ENCODE assay signal across 8 cellular contexts in the genomic region with DNA sequence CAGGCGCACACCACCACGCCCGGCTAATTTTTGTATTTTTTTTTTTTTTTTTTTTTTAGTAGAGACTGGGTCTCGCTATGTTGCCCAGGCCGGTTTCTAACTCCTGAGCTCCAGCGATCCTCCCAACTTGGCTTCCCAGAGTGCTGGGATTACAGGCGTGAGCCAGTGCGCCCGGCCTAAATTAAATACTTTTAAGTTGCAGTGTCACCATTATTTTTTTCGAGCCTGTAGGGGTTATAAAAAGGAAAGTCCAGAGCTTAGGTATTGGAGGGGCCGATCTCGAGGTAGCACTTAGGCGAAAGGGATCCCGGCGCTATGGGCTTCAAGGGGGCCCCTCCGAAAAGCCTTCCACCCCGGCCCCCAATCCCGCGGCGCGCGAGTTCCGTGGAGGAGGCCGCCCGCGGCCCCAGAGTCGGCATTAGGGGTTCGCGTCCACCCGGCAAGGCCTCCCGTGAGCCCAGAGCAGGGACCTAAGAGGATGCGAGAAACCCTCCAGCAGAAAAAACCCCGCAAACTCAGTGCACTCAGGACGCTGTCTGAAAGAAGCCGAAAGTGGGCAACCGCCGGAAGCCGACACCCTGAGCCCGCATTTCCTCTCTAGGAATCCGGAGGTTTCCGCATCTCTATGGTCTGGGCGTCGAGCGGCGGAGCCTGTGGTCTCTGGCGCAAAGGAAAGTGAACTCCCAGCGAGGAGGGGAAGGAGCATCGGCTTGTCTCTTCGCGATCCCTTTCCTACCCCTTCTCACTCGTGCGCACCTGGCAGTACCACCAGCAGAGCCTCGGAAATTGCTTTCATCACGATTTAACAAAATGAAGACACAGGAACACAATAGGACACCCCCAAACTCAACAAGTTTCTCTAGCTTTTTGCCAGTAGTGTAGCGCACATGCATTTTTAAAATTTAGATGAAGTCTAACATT. TPM values are rescaled to one million over a fixed set of nuclear protein-coding genes. Genes with fewer than 3 reads are reported as not detected.
A peak's percentile ranks its signal among the peaks of the same experiment; 100 is the strongest.
DNase-seq lines count a peak whose midpoint lies in the region; ATAC-seq, FAIRE-seq and TF ChIP-seq lines count a peak whose summit lies in the region.

No MANE protein-coding gene starts in this region.

- no peaks in the 10 kb centered on the region for H3K9me3 ChIP-seq in fibroblast of lung (ENCODE audit: control insufficient read depth, insufficient read depth, low read depth, low read length)
- H3K9me3 ChIP-seq in naive thymus-derived CD4-positive, alpha-beta T cell (ENCODE audit: control insufficient read depth in 2 of 3, low read length in 3 of 3): no peaks in the 10 kb centered on the region

- POLR2A ChIA-PET in naive thymus-derived CD4-positive, alpha-beta T cell (lab: Charles Lee): interaction anchor here (0.5 to 1.6 kb wide), 16 partner anchors 8 to 563 kb away, joined by 3 to 9 read pairs (median 4); partner anchors contain the start of genes GNA13, LRRC37A3 and RGS9

- peak overlapping the region; percentile 97 for H3K4me2 ChIP-seq in fibroblast of lung (ENCODE audit: extremely low read depth, insufficient read depth, low read length)

- H3K27ac ChIP-seq in fibroblast of lung (ENCODE audit: insufficient read depth, low read length): peak overlapping the region; percentile 79
- peak overlapping the region; percentile 74 for H3K27ac ChIP-seq in naive thymus-derived CD4-positive, alpha-beta T cell (ENCODE audit: low read depth, low read length)

- no peaks in the 10 kb centered on the region for H3K36me3 ChIP-seq in fibroblast of lung (ENCODE audit: control insufficient read depth, insufficient read depth, low read length)
- H3K36me3 ChIP-seq in naive thymus-derived CD4-positive, alpha-beta T cell (ENCODE audit: control insufficient read depth in 2 of 3, insufficient read depth in 3 of 3, low read length in 3 of 3): no peaks in the 10 kb centered on the region

- peak overlapping the region; percentile 82 for H3K4me3 Mint-ChIP-seq in activated T-helper 1 cell treated with anti-CD3 and anti-CD28 coated beads, Interleukin-12 subunit alpha, Interleukin-12 subunit beta, Interleukin-2, Interleukin-4 antibody, amounts not matched to agents 30 ng/mL and 10 ng/mL and 1 ng/mL, durations not matched to agents 14 hours and 24 hours and 36 hours
- H3K4me3 Mint-ChIP-seq in naive thymus-derived CD4-positive, alpha-beta T cell: peak overlapping the region; percentile 74 to 95 (median 92)
- peak overlapping the region; percentile 64 for H3K4me3 Mint-ChIP-seq in stimulated activated effector memory CD8-positive, alpha-beta T cell treated with anti-CD3 and anti-CD28 coated beads, Interleukin-12 subunit alpha, Interleukin-12 subunit beta, amount 100 ng/mL, for 72 hours

- no peaks in the 10 kb centered on the region for H4K20me1 ChIP-seq in fibroblast of lung (ENCODE audit: control insufficient read depth, extremely low read depth, insufficient read depth, low read length)

- H3K27me3 ChIP-seq in fibroblast of lung (ENCODE audit: control insufficient read depth, insufficient read depth, low read length): no peaks in the 10 kb centered on the region
- no peaks in the 10 kb centered on the region for H3K27me3 ChIP-seq in naive thymus-derived CD4-positive, alpha-beta T cell (ENCODE audit: control insufficient read depth in 2 of 2, insufficient read depth in 2 of 2, low read length in 2 of 2)

- ATAC-seq in GM21619 (IDR thresholded peaks at IDR 0.05; ENCODE audit: unreplicated experiment): peak; percentile 73
- peak; percentile 98 for ATAC-seq in naive thymus-derived CD4-positive, alpha-beta T cell
- peak; percentile 80 for ATAC-seq in stimulated activated effector memory CD8-positive, alpha-beta T cell treated with anti-CD3 and anti-CD28 coated beads, Interleukin-12 subunit alpha, Interleukin-12 subunit beta, amount 100 ng/mL, for 72 hours

- FAIRE-seq in RCC 7860 (lab: Jason Lieb, UNC): no peak

- H3K4me1 Mint-ChIP-seq in activated T-helper 1 cell treated with anti-CD3 and anti-CD28 coated beads, Interleukin-12 subunit alpha, Interleukin-12 subunit beta, Interleukin-2, Interleukin-4 antibody, amounts not matched to agents 30 ng/mL and 10 ng/mL and 1 ng/mL, durations not matched to agents 14 hours and 24 hours and 36 hours (ENCODE audit: low read depth): peaks cover 32% of the 10 kb centered on the region
- H3K4me1 Mint-ChIP-seq in naive thymus-derived CD4-positive, alpha-beta T cell: peaks cover 9 to 32% (median 10%) of the 10 kb centered on the region in 7 donors
- H3K4me1 Mint-ChIP-seq in stimulated activated effector memory CD8-positive, alpha-beta T cell treated with anti-CD3 and anti-CD28 coated beads, Interleukin-12 subunit alpha, Interleukin-12 subunit beta, amount 100 ng/mL, for 72 hours: peaks cover 29% of the 10 kb centered on the region

- H3K4me3 ChIP-seq in fibroblast of lung (replicated peaks in 1 of 4; ENCODE audit: control extremely low read depth in 1 of 4, insufficient read depth in 1 of 4, low read depth in 3 of 4, low read length in 4 of 4): peak overlapping the region; percentile 51 to 67 (median 58)
- peak overlapping the region; percentile 43 for H3K4me3 ChIP-seq in naive thymus-derived CD4-positive, alpha-beta T cell (ENCODE audit: low read length)

- H3K9ac ChIP-seq in fibroblast of lung (ENCODE audit: insufficient read depth, low read length): peak overlapping the region; percentile 85

- peak overlapping the region; percentile 99 for H2AFZ ChIP-seq in fibroblast of lung (ENCODE audit: low read length)

- CTCF ChIA-PET in naive thymus-derived CD4-positive, alpha-beta T cell (lab: Charles Lee): interaction anchor here (0.6 to 1.6 kb wide), 2 partner anchors 14 to 1094 kb away, joined by 3 to 6 read pairs; partner anchors contain the start of gene RGS9

- H3K36me3 Mint-ChIP-seq in activated T-helper 1 cell treated with anti-CD3 and anti-CD28 coated beads, Interleukin-12 subunit alpha, Interleukin-12 subunit beta, Interleukin-2, Interleukin-4 antibody, amounts not matched to agents 30 ng/mL and 10 ng/mL and 1 ng/mL, durations not matched to agents 14 hours and 24 hours and 36 hours (ENCODE audit: low read depth): no peaks in the 10 kb centered on the region
- peaks cover 0 to 3% (median 0%) of the 10 kb centered on the region in 5 donors for H3K36me3 Mint-ChIP-seq in naive thymus-derived CD4-positive, alpha-beta T cell
- H3K36me3 Mint-ChIP-seq in stimulated activated effector memory CD8-positive, alpha-beta T cell treated with anti-CD3 and anti-CD28 coated beads, Interleukin-12 subunit alpha, Interleukin-12 subunit beta, amount 100 ng/mL, for 72 hours: peaks cover 13% of the 10 kb centered on the region

- in situ Hi-C loops in KBM-7 (cut with MboI; ENCODE audit: low pct_unique_long_range_greater_than_20kb, low sequenced_read_pairs): no loop called here

- H3K79me2 ChIP-seq in fibroblast of lung (ENCODE audit: control insufficient read depth, insufficient read depth, low read length): no peaks in the 10 kb centered on the region

- peak; percentile 83 for DNase-seq in DMS 273 treated with DMSO at 0.1 percent for 48 hours (lab: John Stamatoyannopoulos, UW)
- DNase-seq in KBM-7: peak; percentile 97
- peak; percentile 74 for DNase-seq in RCC 7860 (ENCODE audit: low spot score)
- DNase-seq in activated T-helper 1 cell treated with anti-CD3 and anti-CD28 coated beads, Interleukin-12 subunit alpha, Interleukin-12 subunit beta, Interleukin-2, Interleukin-4 antibody, amounts not matched to agents 30 ng/mL and 10 ng/mL and 1 ng/mL, durations not matched to agents 14 hours and 24 hours and 36 hours (ENCODE audit: low spot score): peak; percentile 82
- peak; percentile 87 to 94 for DNase-seq in fibroblast of lung (ENCODE audit: low read depth in 2 of 2)
- DNase-seq in naive thymus-derived CD4-positive, alpha-beta T cell: peak; percentile 60 to 91 (median 84)
- peak; percentile 66 to 90 for DNase-seq in stimulated activated effector memory CD8-positive, alpha-beta T cell treated with anti-CD3 and anti-CD28 coated beads, Interleukin-12 subunit alpha, Interleukin-12 subunit beta, amount 100 ng/mL, for 72 hours (ENCODE audit: low spot score in 2 of 2)

- H3K9me3 Mint-ChIP-seq in activated T-helper 1 cell treated with anti-CD3 and anti-CD28 coated beads, Interleukin-12 subunit alpha, Interleukin-12 subunit beta, Interleukin-2, Interleukin-4 antibody, amounts not matched to agents 30 ng/mL and 10 ng/mL and 1 ng/mL, durations not matched to agents 14 hours and 24 hours and 36 hours: peaks cover 7% of the 10 kb centered on the region
- peaks cover 0 to 4% (median 0%) of the 10 kb centered on the region in 11 donors for H3K9me3 Mint-ChIP-seq in naive thymus-derived CD4-positive, alpha-beta T cell
- no peaks in the 10 kb centered on the region for H3K9me3 Mint-ChIP-seq in stimulated activated effector memory CD8-positive, alpha-beta T cell treated with anti-CD3 and anti-CD28 coated beads, Interleukin-12 subunit alpha, Interleukin-12 subunit beta, amount 100 ng/mL, for 72 hours

- TF ChIP-seq CTCF in fibroblast of lung (conservative IDR thresholded peaks at IDR 0.05 in 1 of 2, IDR thresholded peaks at IDR 0.05 in 1 of 2; ENCODE audit: low read depth in 1 of 2, low read length in 2 of 2): no peak

- intact Hi-C loops in activated T-helper 1 cell treated with anti-CD3 and anti-CD28 coated beads, Interleukin-12 subunit alpha, Interleukin-12 subunit beta, Interleukin-2, Interleukin-4 antibody, amounts not matched to agents 30 ng/mL and 10 ng/mL and 1 ng/mL, durations not matched to agents 14 hours and 24 hours and 36 hours (cut with micrococcal nuclease): loop anchor here (1.0 to 5.0 kb wide), 9 partner anchors 14 to 434 kb away; partner anchors contain the start of gene RGS9
- intact Hi-C loops in naive thymus-derived CD4-positive, alpha-beta T cell (cut with micrococcal nuclease): loop anchor here (1.0 to 2.0 kb wide), 6 partner anchors 14 to 148 kb away; partner anchors contain the start of genes RGS9 (in 2 of the 2) and GNA13 (in 1 of the 2)

- H3K27me3 Mint-ChIP-seq in activated T-helper 1 cell treated with anti-CD3 and anti-CD28 coated beads, Interleukin-12 subunit alpha, Interleukin-12 subunit beta, Interleukin-2, Interleukin-4 antibody, amounts not matched to agents 30 ng/mL and 10 ng/mL and 1 ng/mL, durations not matched to agents 14 hours and 24 hours and 36 hours (ENCODE audit: insufficient read depth): peaks cover 4% of the 10 kb centered on the region
- peaks cover 0 to 12% (median 4%) of the 10 kb centered on the region in 5 donors for H3K27me3 Mint-ChIP-seq in naive thymus-derived CD4-positive, alpha-beta T cell

- peak overlapping the region; percentile 89 for H3K27ac Mint-ChIP-seq in activated T-helper 1 cell treated with anti-CD3 and anti-CD28 coated beads, Interleukin-12 subunit alpha, Interleukin-12 subunit beta, Interleukin-2, Interleukin-4 antibody, amounts not matched to agents 30 ng/mL and 10 ng/mL and 1 ng/mL, durations not matched to agents 14 hours and 24 hours and 36 hours
- H3K27ac Mint-ChIP-seq in naive thymus-derived CD4-positive, alpha-beta T cell: peak overlapping the region; percentile 88 to 99 (median 98)
- peak overlapping the region; percentile 95 for H3K27ac Mint-ChIP-seq in stimulated activated effector memory CD8-positive, alpha-beta T cell treated with anti-CD3 and anti-CD28 coated beads, Interleukin-12 subunit alpha, Interleukin-12 subunit beta, amount 100 ng/mL, for 72 hours

- H3K4me1 ChIP-seq in fibroblast of lung (ENCODE audit: control insufficient read depth, extremely low read depth, insufficient read depth, low read length): peaks cover 2% of the 10 kb centered on the region
- peaks cover 0 to 3% of the 10 kb centered on the region in 2 donors for H3K4me1 ChIP-seq in naive thymus-derived CD4-positive, alpha-beta T cell (ENCODE audit: control insufficient read depth in 2 of 2, insufficient read depth in 2 of 2, low read length in 2 of 2)

RNA-seq across cellular contexts. Expression of gene RGS9, which starts 14.1 kb away (rescaled TPM):
- 1.1 and 1.8 TPM in 2 replicates for total RNA-seq in activated T-helper 1 cell treated with anti-CD3 and anti-CD28 coated beads, Interleukin-12 subunit alpha, Interleukin-12 subunit beta, Interleukin-2, Interleukin-4 antibody, amounts not matched to agents 30 ng/mL and 10 ng/mL and 1 ng/mL, durations not matched to agents 14 hours and 24 hours and 36 hours
- 1.7 and 2.1 TPM in 2 replicates for total RNA-seq in fibroblast of lung
- 1.6 and 2.6 TPM in 2 replicates for polyA plus RNA-seq in fibroblast of lung
- polyA plus RNA-seq in fibroblast of lung (2012): 1.0 and 2.7 TPM in 2 replicates
- polyA minus RNA-seq in fibroblast of lung (ENCODE audit: low replicate concordance): 0.63 and 0.71 TPM in 2 replicates
- total RNA-seq in naive thymus-derived CD4-positive, alpha-beta T cell: 1 to 10 TPM in 2 of 5 experiments, under 1 TPM in 3; 0.32 to 3.9 (median 0.81) TPM
- polyA plus RNA-seq in naive thymus-derived CD4-positive, alpha-beta T cell: not detected

Comparison
In these comparisons a context has a peak if more than half of its experiments do, and no peak if none do; other contexts are left out.
1. Peak in every context shown above with its lines: DNase-seq, ATAC-seq, H3K4me3 ChIP-seq and H3K27ac ChIP-seq.